ENCODE assay signal across 1 cellular context in the genomic region with DNA sequence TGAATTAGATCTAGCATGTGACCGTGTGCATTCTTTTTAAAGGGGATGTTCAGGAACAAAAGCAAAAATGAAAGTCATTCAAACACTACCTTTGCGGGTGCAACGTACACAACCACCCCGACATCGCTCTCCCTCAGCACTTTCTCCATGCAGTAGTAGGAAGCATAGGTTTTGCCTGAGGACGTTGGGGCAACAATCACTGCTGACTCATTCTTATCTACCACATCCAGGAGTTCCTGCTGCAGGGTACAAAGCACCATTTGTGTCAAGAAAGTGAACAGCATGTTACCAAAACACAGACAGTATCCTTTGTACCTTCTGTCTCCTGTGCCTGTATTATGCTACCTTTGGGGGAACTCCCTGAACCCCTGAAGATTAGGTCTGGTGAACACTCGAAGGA.
TF ChIP-seq lines count a peak whose summit lies in the region.

No MANE protein-coding gene starts in this region.

TF ChIP-seq in IMR-90, 13 proteins besides CTCF, POLR2A, EP300 and RAD21 (continued from another document):
- TF ChIP-seq ELK1 (IDR thresholded peaks at IDR 0.05; ENCODE audit: borderline replicate concordance, low read depth, low read length): no peak
